Comparison of ENCODE assay signal across 1 cellular context in the genomic region with DNA sequence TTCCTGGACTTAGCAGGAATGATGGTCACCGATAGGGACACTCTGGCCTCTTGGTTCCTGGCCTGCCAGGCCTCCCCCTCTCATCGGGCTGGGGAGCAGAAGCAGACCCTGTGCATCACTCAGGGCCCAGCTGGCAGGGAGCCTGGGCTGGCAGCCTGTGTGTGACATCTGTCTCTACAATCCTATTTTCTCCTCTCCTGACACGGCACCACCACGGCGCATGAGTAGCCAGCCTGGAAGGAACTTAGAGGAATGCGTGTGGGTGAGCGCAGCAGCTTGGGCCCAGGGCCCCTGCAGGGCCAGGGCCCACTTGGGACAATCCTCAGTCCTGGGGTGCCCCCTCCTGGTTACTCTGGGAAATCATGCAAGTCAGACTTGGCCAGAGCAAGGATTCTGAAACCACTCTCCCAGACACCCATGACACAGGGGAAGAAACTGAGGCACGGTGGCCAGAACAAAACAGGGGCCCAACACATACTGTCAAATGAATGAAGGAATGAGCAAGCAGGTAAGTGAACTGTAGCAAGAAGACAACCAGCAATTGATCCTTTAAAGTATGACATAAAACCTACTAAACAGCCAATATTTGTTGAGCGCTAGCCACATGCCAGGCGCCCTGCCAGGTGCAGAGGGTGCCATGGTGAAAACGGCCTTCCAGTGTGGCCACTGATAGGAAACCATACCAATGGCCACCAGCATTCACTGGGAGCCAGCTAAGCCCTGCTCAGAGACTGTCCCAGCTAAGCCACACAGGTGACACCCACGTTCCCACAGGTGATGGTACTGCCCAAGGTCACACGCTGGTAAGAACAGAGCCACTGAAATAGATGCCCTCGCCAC.
A peak's percentile ranks its signal among the peaks of the same experiment; 100 is the strongest.
TF ChIP-seq lines count a peak whose summit lies in the region.

No MANE protein-coding gene starts in this region.

TF ChIP-seq in K562, 482 proteins besides CTCF, POLR2A, EP300 and RAD21 (continued from another document and continues in another):
- TF ChIP-seq, protein P1, sequence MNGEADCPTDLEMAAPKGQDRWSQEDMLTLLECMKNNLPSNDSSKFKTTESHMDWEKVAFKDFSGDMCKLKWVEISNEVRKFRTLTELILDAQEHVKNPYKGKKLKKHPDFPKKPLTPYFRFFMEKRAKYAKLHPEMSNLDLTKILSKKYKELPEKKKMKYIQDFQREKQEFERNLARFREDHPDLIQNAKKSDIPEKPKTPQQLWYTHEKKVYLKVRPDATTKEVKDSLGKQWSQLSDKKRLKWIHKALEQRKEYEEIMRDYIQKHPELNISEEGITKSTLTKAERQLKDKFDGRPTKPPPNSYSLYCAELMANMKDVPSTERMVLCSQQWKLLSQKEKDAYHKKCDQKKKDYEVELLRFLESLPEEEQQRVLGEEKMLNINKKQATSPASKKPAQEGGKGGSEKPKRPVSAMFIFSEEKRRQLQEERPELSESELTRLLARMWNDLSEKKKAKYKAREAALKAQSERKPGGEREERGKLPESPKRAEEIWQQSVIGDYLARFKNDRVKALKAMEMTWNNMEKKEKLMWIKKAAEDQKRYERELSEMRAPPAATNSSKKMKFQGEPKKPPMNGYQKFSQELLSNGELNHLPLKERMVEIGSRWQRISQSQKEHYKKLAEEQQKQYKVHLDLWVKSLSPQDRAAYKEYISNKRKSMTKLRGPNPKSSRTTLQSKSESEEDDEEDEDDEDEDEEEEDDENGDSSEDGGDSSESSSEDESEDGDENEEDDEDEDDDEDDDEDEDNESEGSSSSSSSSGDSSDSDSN (IDR thresholded peaks at IDR 0.05; ENCODE audit: borderline replicate concordance in 1 of 2, low read depth in 2 of 2, low read length in 2 of 2): peak in 1 of 2 experiments; percentile 83; a peak in 1 of 4 replicates
- TF ChIP-seq, protein P2, sequence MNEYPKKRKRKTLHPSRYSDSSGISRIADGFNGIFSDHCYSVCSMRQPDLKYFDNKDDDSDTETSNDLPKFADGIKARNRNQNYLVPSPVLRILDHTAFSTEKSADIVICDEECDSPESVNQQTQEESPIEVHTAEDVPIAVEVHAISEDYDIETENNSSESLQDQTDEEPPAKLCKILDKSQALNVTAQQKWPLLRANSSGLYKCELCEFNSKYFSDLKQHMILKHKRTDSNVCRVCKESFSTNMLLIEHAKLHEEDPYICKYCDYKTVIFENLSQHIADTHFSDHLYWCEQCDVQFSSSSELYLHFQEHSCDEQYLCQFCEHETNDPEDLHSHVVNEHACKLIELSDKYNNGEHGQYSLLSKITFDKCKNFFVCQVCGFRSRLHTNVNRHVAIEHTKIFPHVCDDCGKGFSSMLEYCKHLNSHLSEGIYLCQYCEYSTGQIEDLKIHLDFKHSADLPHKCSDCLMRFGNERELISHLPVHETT (CRISPR knock-in tag; conservative IDR thresholded peaks at IDR 0.05 in 1 of 2, IDR thresholded peaks at IDR 0.05 in 1 of 2): no peak
- TF ChIP-seq, protein P3, sequence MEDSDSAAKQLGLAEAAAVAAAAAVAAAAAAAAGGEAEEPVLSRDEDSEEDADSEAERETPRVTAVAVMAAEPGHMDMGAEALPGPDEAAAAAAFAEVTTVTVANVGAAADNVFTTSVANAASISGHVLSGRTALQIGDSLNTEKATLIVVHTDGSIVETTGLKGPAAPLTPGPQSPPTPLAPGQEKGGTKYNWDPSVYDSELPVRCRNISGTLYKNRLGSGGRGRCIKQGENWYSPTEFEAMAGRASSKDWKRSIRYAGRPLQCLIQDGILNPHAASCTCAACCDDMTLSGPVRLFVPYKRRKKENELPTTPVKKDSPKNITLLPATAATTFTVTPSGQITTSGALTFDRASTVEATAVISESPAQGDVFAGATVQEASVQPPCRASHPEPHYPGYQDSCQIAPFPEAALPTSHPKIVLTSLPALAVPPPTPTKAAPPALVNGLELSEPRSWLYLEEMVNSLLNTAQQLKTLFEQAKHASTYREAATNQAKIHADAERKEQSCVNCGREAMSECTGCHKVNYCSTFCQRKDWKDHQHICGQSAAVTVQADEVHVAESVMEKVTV (CRISPR knock-in tag; IDR thresholded peaks at IDR 0.05): no peak
- TF ChIP-seq HIVEP1 (CRISPR knock-in tag; IDR thresholded peaks at IDR 0.05): no peak
- no peak for TF ChIP-seq FOXJ3 (CRISPR knock-in tag; IDR thresholded peaks at IDR 0.05)
- no peak for TF ChIP-seq ZNF655 (CRISPR knock-in tag; IDR thresholded peaks at IDR 0.05)
- TF ChIP-seq, protein P4, sequence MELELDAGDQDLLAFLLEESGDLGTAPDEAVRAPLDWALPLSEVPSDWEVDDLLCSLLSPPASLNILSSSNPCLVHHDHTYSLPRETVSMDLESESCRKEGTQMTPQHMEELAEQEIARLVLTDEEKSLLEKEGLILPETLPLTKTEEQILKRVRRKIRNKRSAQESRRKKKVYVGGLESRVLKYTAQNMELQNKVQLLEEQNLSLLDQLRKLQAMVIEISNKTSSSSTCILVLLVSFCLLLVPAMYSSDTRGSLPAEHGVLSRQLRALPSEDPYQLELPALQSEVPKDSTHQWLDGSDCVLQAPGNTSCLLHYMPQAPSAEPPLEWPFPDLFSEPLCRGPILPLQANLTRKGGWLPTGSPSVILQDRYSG (tag; conservative IDR thresholded peaks at IDR 0.05; ENCODE audit: low read depth): no peak
- no peak for TF ChIP-seq TGIF2 (CRISPR knock-in tag; IDR thresholded peaks at IDR 0.05)
- TF ChIP-seq ZNF77 (CRISPR knock-in tag; IDR thresholded peaks at IDR 0.05): no peak
- TF ChIP-seq ZNF551 (CRISPR knock-in tag; IDR thresholded peaks at IDR 0.05): no peak
- TF ChIP-seq HDAC1 (IDR thresholded peaks at IDR 0.05): no peak
- no peak for TF ChIP-seq CCAR2 (IDR thresholded peaks at IDR 0.05; ENCODE audit: low read depth, low read length)
- no peak for TF ChIP-seq DPF2 (IDR thresholded peaks at IDR 0.05)
- TF ChIP-seq SNRNP70 (optimal IDR thresholded peaks at IDR 0.05; ENCODE audit: low read depth, low read length): no peak
- TF ChIP-seq RREB1 (CRISPR knock-in tag; IDR thresholded peaks at IDR 0.05): no peak
- no peak for TF ChIP-seq SMARCC2 (IDR thresholded peaks at IDR 0.05; ENCODE audit: low read depth)
- TF ChIP-seq MXI1 (IDR thresholded peaks at IDR 0.05; ENCODE audit: low read depth, low read length): no peak
- TF ChIP-seq NR4A1 (CRISPR knock-in tag; IDR thresholded peaks at IDR 0.05): no peak
- TF ChIP-seq NR4A1 (tag; IDR thresholded peaks at IDR 0.05): no peak
- TF ChIP-seq ETS2 (tag; IDR thresholded peaks at IDR 0.05; ENCODE audit: borderline replicate concordance, poor library complexity, severe bottlenecking): no peak
- TF ChIP-seq BRF1 (IDR thresholded peaks at IDR 0.05; ENCODE audit: borderline replicate concordance, extremely low read depth, insufficient read length): no peak
- TF ChIP-seq ZNF324 (CRISPR knock-in tag; IDR thresholded peaks at IDR 0.05): no peak
- TF ChIP-seq, protein P5, sequence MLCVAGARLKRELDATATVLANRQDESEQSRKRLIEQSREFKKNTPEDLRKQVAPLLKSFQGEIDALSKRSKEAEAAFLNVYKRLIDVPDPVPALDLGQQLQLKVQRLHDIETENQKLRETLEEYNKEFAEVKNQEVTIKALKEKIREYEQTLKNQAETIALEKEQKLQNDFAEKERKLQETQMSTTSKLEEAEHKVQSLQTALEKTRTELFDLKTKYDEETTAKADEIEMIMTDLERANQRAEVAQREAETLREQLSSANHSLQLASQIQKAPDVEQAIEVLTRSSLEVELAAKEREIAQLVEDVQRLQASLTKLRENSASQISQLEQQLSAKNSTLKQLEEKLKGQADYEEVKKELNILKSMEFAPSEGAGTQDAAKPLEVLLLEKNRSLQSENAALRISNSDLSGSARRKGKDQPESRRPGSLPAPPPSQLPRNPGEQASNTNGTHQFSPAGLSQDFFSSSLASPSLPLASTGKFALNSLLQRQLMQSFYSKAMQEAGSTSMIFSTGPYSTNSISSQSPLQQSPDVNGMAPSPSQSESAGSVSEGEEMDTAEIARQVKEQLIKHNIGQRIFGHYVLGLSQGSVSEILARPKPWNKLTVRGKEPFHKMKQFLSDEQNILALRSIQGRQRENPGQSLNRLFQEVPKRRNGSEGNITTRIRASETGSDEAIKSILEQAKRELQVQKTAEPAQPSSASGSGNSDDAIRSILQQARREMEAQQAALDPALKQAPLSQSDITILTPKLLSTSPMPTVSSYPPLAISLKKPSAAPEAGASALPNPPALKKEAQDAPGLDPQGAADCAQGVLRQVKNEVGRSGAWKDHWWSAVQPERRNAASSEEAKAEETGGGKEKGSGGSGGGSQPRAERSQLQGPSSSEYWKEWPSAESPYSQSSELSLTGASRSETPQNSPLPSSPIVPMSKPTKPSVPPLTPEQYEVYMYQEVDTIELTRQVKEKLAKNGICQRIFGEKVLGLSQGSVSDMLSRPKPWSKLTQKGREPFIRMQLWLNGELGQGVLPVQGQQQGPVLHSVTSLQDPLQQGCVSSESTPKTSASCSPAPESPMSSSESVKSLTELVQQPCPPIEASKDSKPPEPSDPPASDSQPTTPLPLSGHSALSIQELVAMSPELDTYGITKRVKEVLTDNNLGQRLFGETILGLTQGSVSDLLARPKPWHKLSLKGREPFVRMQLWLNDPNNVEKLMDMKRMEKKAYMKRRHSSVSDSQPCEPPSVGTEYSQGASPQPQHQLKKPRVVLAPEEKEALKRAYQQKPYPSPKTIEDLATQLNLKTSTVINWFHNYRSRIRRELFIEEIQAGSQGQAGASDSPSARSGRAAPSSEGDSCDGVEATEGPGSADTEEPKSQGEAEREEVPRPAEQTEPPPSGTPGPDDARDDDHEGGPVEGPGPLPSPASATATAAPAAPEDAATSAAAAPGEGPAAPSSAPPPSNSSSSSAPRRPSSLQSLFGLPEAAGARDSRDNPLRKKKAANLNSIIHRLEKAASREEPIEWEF (CRISPR knock-in tag; IDR thresholded peaks at IDR 0.05): no peak
- no peak for TF ChIP-seq ZBTB9 (CRISPR knock-in tag; IDR thresholded peaks at IDR 0.05)
- no peak for TF ChIP-seq FOXK2 (conservative IDR thresholded peaks at IDR 0.05 in 1 of 2, IDR thresholded peaks at IDR 0.05 in 1 of 2; ENCODE audit: low read depth in 2 of 2)
- TF ChIP-seq ZNF239 (CRISPR knock-in tag; IDR thresholded peaks at IDR 0.05): no peak
- TF ChIP-seq KDM4B (IDR thresholded peaks at IDR 0.05; ENCODE audit: borderline replicate concordance in 2 of 2, low read depth in 1 of 2): no peak
- TF ChIP-seq KLF6 (CRISPR knock-in tag; IDR thresholded peaks at IDR 0.05; ENCODE audit: borderline replicate concordance): no peak
- no peak for TF ChIP-seq IRF9 (tag; IDR thresholded peaks at IDR 0.05)
- no peak for TF ChIP-seq PHB2 (IDR thresholded peaks at IDR 0.05; ENCODE audit: low read depth)
- TF ChIP-seq JUNB (CRISPR knock-in tag; conservative IDR thresholded peaks at IDR 0.05): no peak
